19 cellular contexts compared by ENCODE assay signal in genomic region chr19:43489979-43490599, GRCh38. TPM values are rescaled to one million over a fixed set of nuclear protein-coding genes. Genes with fewer than 3 reads are reported as not detected.
DNase-seq lines count a peak whose midpoint lies in the region; ATAC-seq and TF ChIP-seq lines count a peak whose summit lies in the region.
"Had no signal": no experiment of that assay in that cellular context is flagged by ENCODE, and none has a peak within 500 bp of the region (broad histone marks: within the 10 kb centered on the region; RNA-seq: fewer than 3 reads in every experiment).

No MANE protein-coding gene starts in this region.

- peaks cover 0 to 19% (median 2%) of the 10 kb centered on the region in 4 donors for H3K36me3 ChIP-seq in liver (ENCODE audit: control insufficient read depth in 4 of 4, insufficient read depth in 3 of 4, low read depth in 1 of 4, low read length in 3 of 4)
- H3K36me3 ChIP-seq: BE2C had no signal

- H3K27ac Mint-ChIP-seq in activated CD8-positive, alpha-beta T cell treated with anti-CD3 and anti-CD28 coated beads for 36 hours = peak overlapping the region; percentile 29
- H3K27ac Mint-ChIP-seq in activated CD8-positive, alpha-beta T cell treated with anti-CD3 and anti-CD28 coated beads, Interleukin-2, amount 10 ng/mL, durations not matched to agents 7 days and 5 days = no peak overlapping the region
- peak overlapping the region; percentile 20 for H3K27ac Mint-ChIP-seq in activated T-helper 17 cell treated with anti-CD3 and anti-CD28 coated beads, Interleukin-2, amount 50 U/mL, for 72 hours
- peak overlapping the region; percentile 3 for H3K27ac Mint-ChIP-seq in progenitor cell of endocrine pancreas

- peaks cover 6% of the 10 kb centered on the region for H3K4me1 Mint-ChIP-seq in activated CD8-positive, alpha-beta T cell treated with anti-CD3 and anti-CD28 coated beads for 36 hours (ENCODE audit: low read depth)
- H3K4me1 Mint-ChIP-seq in activated CD8-positive, alpha-beta T cell treated with anti-CD3 and anti-CD28 coated beads, Interleukin-2, amount 10 ng/mL, durations not matched to agents 7 days and 5 days (ENCODE audit: low read depth) = peaks cover 2% of the 10 kb centered on the region
- peaks cover 5% of the 10 kb centered on the region for H3K4me1 Mint-ChIP-seq in activated T-helper 17 cell treated with anti-CD3 and anti-CD28 coated beads, Interleukin-2, amount 50 U/mL, for 72 hours
- H3K4me1 Mint-ChIP-seq in progenitor cell of endocrine pancreas (ENCODE audit: low read depth) = no peaks in the 10 kb centered on the region

- H3K27me3 ChIP-seq in liver (ENCODE audit: control insufficient read depth in 4 of 4, insufficient read depth in 4 of 4, low read length in 3 of 4) = no peaks in the 10 kb centered on the region
- H3K27me3 ChIP-seq: BE2C had no signal

- no peaks in the 10 kb centered on the region for H3K9me3 ChIP-seq in liver (ENCODE audit: control insufficient read depth in 4 of 4, low read length in 3 of 4)
- H3K9me3 ChIP-seq: BE2C had no signal

- no peak for DNase-seq in activated CD8-positive, alpha-beta T cell treated with anti-CD3 and anti-CD28 coated beads for 36 hours
- no peak for DNase-seq in activated CD8-positive, alpha-beta T cell treated with anti-CD3 and anti-CD28 coated beads, Interleukin-2, amount 10 ng/mL, durations not matched to agents 7 days and 5 days
- DNase-seq in progenitor cell of endocrine pancreas (ENCODE audit: low spot score, unreplicated experiment) (no peak), mucosa of gallbladder (ENCODE audit: low spot score) (no peak), NCI-H774 (lab: John Stamatoyannopoulos, UW) (no peak)
- DNase-seq: 8988T, BE2C, NCI-H1436 treated with DMSO at 0.1 percent for 48 hours, NCI-H2029, NCI-H345, NCI-H526, PC-9, SIG-M5 had no signal

- H3K9ac ChIP-seq in liver (ENCODE audit: low read depth in 1 of 2, low read length in 2 of 2) = no peak overlapping the region

- TF ChIP-seq CTCF in activated CD8-positive, alpha-beta T cell treated with anti-CD3 and anti-CD28 coated beads for 36 hours (IDR thresholded peaks at IDR 0.05) = no peak
- TF ChIP-seq CTCF in liver (IDR thresholded peaks at IDR 0.05; ENCODE audit: low read depth, low read length, missing input control) = no peak
- TF ChIP-seq CTCF in progenitor cell of endocrine pancreas (IDR thresholded peaks at IDR 0.05; ENCODE audit: unreplicated experiment) = no peak

- no peaks in the 10 kb centered on the region for H3K9me3 Mint-ChIP-seq in activated CD8-positive, alpha-beta T cell treated with anti-CD3 and anti-CD28 coated beads for 36 hours
- no peaks in the 10 kb centered on the region for H3K9me3 Mint-ChIP-seq in activated CD8-positive, alpha-beta T cell treated with anti-CD3 and anti-CD28 coated beads, Interleukin-2, amount 10 ng/mL, durations not matched to agents 7 days and 5 days (ENCODE audit: insufficient read depth)
- H3K9me3 Mint-ChIP-seq in activated T-helper 17 cell treated with anti-CD3 and anti-CD28 coated beads, Interleukin-2, amount 50 U/mL, for 72 hours = no peaks in the 10 kb centered on the region
- H3K9me3 Mint-ChIP-seq in progenitor cell of endocrine pancreas (ENCODE audit: low read depth) = no peaks in the 10 kb centered on the region

- CTCF ChIA-PET in activated CD8-positive, alpha-beta T cell treated with anti-CD3 and anti-CD28 coated beads for 36 hours (lab: Charles Lee) = interaction anchor here (0.9 to 1.4 kb wide), 3 partner anchors 8 to 57 kb away, joined by 3 to 6 read pairs (median 6); no protein-coding TSS in a partner anchor
- CTCF ChIA-PET in activated CD8-positive, alpha-beta T cell treated with anti-CD3 and anti-CD28 coated beads, Interleukin-2, amount 10 ng/mL, durations not matched to agents 7 days and 5 days (lab: Charles Lee) = interaction anchor here (1.2 to 1.6 kb wide), 4 partner anchors 30 to 58 kb away, joined by 3 to 9 read pairs (median 4); no protein-coding TSS in a partner anchor

- H3K36me3 Mint-ChIP-seq in activated CD8-positive, alpha-beta T cell treated with anti-CD3 and anti-CD28 coated beads for 36 hours (ENCODE audit: low read depth) = peaks cover 7% of the 10 kb centered on the region
- no peaks in the 10 kb centered on the region for H3K36me3 Mint-ChIP-seq in activated CD8-positive, alpha-beta T cell treated with anti-CD3 and anti-CD28 coated beads, Interleukin-2, amount 10 ng/mL, durations not matched to agents 7 days and 5 days (ENCODE audit: low read depth)
- peaks cover 10% of the 10 kb centered on the region for H3K36me3 Mint-ChIP-seq in activated T-helper 17 cell treated with anti-CD3 and anti-CD28 coated beads, Interleukin-2, amount 50 U/mL, for 72 hours (ENCODE audit: low read depth)
- H3K36me3 Mint-ChIP-seq in progenitor cell of endocrine pancreas (ENCODE audit: insufficient read depth) = peaks cover 5% of the 10 kb centered on the region

- intact Hi-C loops in activated CD8-positive, alpha-beta T cell treated with anti-CD3 and anti-CD28 coated beads for 36 hours (cut with micrococcal nuclease) = no loop called here

- WGBS in liver = 87% methylated on average over 7 of the region's 7 CpGs

- H3K4me3 Mint-ChIP-seq in activated CD8-positive, alpha-beta T cell treated with anti-CD3 and anti-CD28 coated beads for 36 hours = no peak overlapping the region
- no peak overlapping the region for H3K4me3 Mint-ChIP-seq in activated CD8-positive, alpha-beta T cell treated with anti-CD3 and anti-CD28 coated beads, Interleukin-2, amount 10 ng/mL, durations not matched to agents 7 days and 5 days
- H3K4me3 Mint-ChIP-seq in activated T-helper 17 cell treated with anti-CD3 and anti-CD28 coated beads, Interleukin-2, amount 50 U/mL, for 72 hours = no peak overlapping the region
- H3K4me3 Mint-ChIP-seq in progenitor cell of endocrine pancreas (ENCODE audit: low read depth) = no peak overlapping the region

- ATAC-seq in activated CD8-positive, alpha-beta T cell treated with anti-CD3 and anti-CD28 coated beads for 36 hours = no peak
- no peak for ATAC-seq in activated CD8-positive, alpha-beta T cell treated with anti-CD3 and anti-CD28 coated beads, Interleukin-2, amount 10 ng/mL, durations not matched to agents 7 days and 5 days
- no peak for ATAC-seq in activated T-helper 17 cell treated with anti-CD3 and anti-CD28 coated beads, Interleukin-2, amount 50 U/mL, for 72 hours (replicated peaks)
- ATAC-seq in HG03280 (IDR thresholded peaks at IDR 0.05; ENCODE audit: unreplicated experiment) = no peak

- no peak for TF ChIP-seq RAD21 in liver (IDR thresholded peaks at IDR 0.05)

- H3K4me3 ChIP-seq in liver (ENCODE audit: low read depth in 1 of 3, low read length in 3 of 3) = no peak overlapping the region
- H3K4me3 ChIP-seq: PC-9 had no signal

- peaks cover 3 to 8% (median 5%) of the 10 kb centered on the region in 4 donors for H3K4me1 ChIP-seq in liver (ENCODE audit: control insufficient read depth in 4 of 4, insufficient read depth in 4 of 4, low read length in 3 of 4)
- H3K4me1 ChIP-seq: BE2C had no signal

- no peaks in the 10 kb centered on the region for H3K27me3 Mint-ChIP-seq in activated CD8-positive, alpha-beta T cell treated with anti-CD3 and anti-CD28 coated beads for 36 hours
- no peaks in the 10 kb centered on the region for H3K27me3 Mint-ChIP-seq in activated CD8-positive, alpha-beta T cell treated with anti-CD3 and anti-CD28 coated beads, Interleukin-2, amount 10 ng/mL, durations not matched to agents 7 days and 5 days (ENCODE audit: low read depth)
- H3K27me3 Mint-ChIP-seq in activated T-helper 17 cell treated with anti-CD3 and anti-CD28 coated beads, Interleukin-2, amount 50 U/mL, for 72 hours = no peaks in the 10 kb centered on the region
- no peaks in the 10 kb centered on the region for H3K27me3 Mint-ChIP-seq in progenitor cell of endocrine pancreas

- POLR2A ChIA-PET in activated CD8-positive, alpha-beta T cell treated with anti-CD3 and anti-CD28 coated beads for 36 hours (lab: Charles Lee) = no interaction called here
- POLR2A ChIA-PET in activated CD8-positive, alpha-beta T cell treated with anti-CD3 and anti-CD28 coated beads, Interleukin-2, amount 10 ng/mL, durations not matched to agents 7 days and 5 days (lab: Charles Lee) = no interaction called here

- H3K27ac ChIP-seq in liver (ENCODE audit: low read depth in 1 of 2, low read length in 2 of 2) = peak overlapping the region in 1 of 2 donors; percentile 41
- H3K27ac ChIP-seq: PC-9, RWPE1 had no signal

RNA-seq across cellular contexts. Expression of gene PHLDB3, which starts 14.5 kb away (rescaled TPM):
- 10 to 100 TPM; 14.7 to 17.5 TPM for total RNA-seq in activated CD8-positive, alpha-beta T cell treated with anti-CD3 and anti-CD28 coated beads for 36 hours
- total RNA-seq in activated CD8-positive, alpha-beta T cell treated with anti-CD3 and anti-CD28 coated beads, Interleukin-2, amount 10 ng/mL, durations not matched to agents 7 days and 5 days = 10 to 100 TPM; 14.9 to 15.5 TPM
- total RNA-seq in activated T-helper 17 cell treated with anti-CD3 and anti-CD28 coated beads, Interleukin-2, amount 50 U/mL, for 72 hours = 10 to 100 TPM; 16.7 to 25.5 TPM
- total RNA-seq in liver = 10 to 100 TPM; 10.6 to 18.2 TPM
- polyA plus RNA-seq in liver = 10 to 100 TPM; 10.7 to 12.7 TPM
- total RNA-seq in progenitor cell of endocrine pancreas = 20.3 and 23.4 TPM in 2 replicates
- 35.3 TPM for total RNA-seq in mucosa of gallbladder

RNA-seq across cellular contexts. Expression of gene LYPD3, which starts 24.7 kb away (rescaled TPM):
- 1 to 10 TPM; 4.4 to 4.9 TPM for total RNA-seq in activated CD8-positive, alpha-beta T cell treated with anti-CD3 and anti-CD28 coated beads for 36 hours
- total RNA-seq in activated CD8-positive, alpha-beta T cell treated with anti-CD3 and anti-CD28 coated beads, Interleukin-2, amount 10 ng/mL, durations not matched to agents 7 days and 5 days = 1 to 10 TPM in 1 of 2 experiments, under 1 TPM in 1; 0.68 to 1.1 TPM
- 1 to 10 TPM; 1.0 to 3.0 TPM for total RNA-seq in activated T-helper 17 cell treated with anti-CD3 and anti-CD28 coated beads, Interleukin-2, amount 50 U/mL, for 72 hours
- total RNA-seq in liver (under 1 TPM; 0.08 to 0.09 TPM), progenitor cell of endocrine pancreas (0.47 and 0.60 TPM in 2 replicates), mucosa of gallbladder (1.6 TPM)
- under 1 TPM; 0.26 to 0.38 TPM for polyA plus RNA-seq in liver

RNA-seq across cellular contexts. Expression of gene ETHE1, which starts 36.9 kb away (rescaled TPM):
- 10 to 100 TPM; 50.9 to 57.1 TPM for total RNA-seq in activated CD8-positive, alpha-beta T cell treated with anti-CD3 and anti-CD28 coated beads for 36 hours
- total RNA-seq in activated CD8-positive, alpha-beta T cell treated with anti-CD3 and anti-CD28 coated beads, Interleukin-2, amount 10 ng/mL, durations not matched to agents 7 days and 5 days = 10 to 100 TPM; 67.9 to 69.1 TPM
- total RNA-seq in activated T-helper 17 cell treated with anti-CD3 and anti-CD28 coated beads, Interleukin-2, amount 50 U/mL, for 72 hours = 10 to 100 TPM; 71.1 to 74.0 TPM
- total RNA-seq in liver (10 to 100 TPM; 30.4 to 35.0 TPM), progenitor cell of endocrine pancreas (24.4 and 28.0 TPM in 2 replicates), mucosa of gallbladder (55.4 TPM)
- 10 to 100 TPM; 34.0 to 45.1 TPM for polyA plus RNA-seq in liver

RNA-seq across cellular contexts. Expression of gene ZNF575, which starts 42.9 kb away (rescaled TPM):
- 1 to 10 TPM; 1.2 to 2.0 TPM for total RNA-seq in activated CD8-positive, alpha-beta T cell treated with anti-CD3 and anti-CD28 coated beads for 36 hours
- total RNA-seq in activated CD8-positive, alpha-beta T cell treated with anti-CD3 and anti-CD28 coated beads, Interleukin-2, amount 10 ng/mL, durations not matched to agents 7 days and 5 days = 1 to 10 TPM; 3.4 to 3.7 TPM
- 1 to 10 TPM in 1 of 2 donors, under 1 TPM in 1; 0.86 to 1.7 TPM for total RNA-seq in activated T-helper 17 cell treated with anti-CD3 and anti-CD28 coated beads, Interleukin-2, amount 50 U/mL, for 72 hours
- total RNA-seq in liver (under 1 TPM; 0.08 to 0.09 TPM), progenitor cell of endocrine pancreas (0.60 and 0.74 TPM in 2 replicates), mucosa of gallbladder (4.1 TPM)
- polyA plus RNA-seq in liver = 1 to 10 TPM in 1 of 2 donors, under 1 TPM in 1; 0.88 to 1.0 TPM
- total RNA-seq: H1, M059J had no signal
